1 cellular context compared by ENCODE assay signal in the genomic region with DNA sequence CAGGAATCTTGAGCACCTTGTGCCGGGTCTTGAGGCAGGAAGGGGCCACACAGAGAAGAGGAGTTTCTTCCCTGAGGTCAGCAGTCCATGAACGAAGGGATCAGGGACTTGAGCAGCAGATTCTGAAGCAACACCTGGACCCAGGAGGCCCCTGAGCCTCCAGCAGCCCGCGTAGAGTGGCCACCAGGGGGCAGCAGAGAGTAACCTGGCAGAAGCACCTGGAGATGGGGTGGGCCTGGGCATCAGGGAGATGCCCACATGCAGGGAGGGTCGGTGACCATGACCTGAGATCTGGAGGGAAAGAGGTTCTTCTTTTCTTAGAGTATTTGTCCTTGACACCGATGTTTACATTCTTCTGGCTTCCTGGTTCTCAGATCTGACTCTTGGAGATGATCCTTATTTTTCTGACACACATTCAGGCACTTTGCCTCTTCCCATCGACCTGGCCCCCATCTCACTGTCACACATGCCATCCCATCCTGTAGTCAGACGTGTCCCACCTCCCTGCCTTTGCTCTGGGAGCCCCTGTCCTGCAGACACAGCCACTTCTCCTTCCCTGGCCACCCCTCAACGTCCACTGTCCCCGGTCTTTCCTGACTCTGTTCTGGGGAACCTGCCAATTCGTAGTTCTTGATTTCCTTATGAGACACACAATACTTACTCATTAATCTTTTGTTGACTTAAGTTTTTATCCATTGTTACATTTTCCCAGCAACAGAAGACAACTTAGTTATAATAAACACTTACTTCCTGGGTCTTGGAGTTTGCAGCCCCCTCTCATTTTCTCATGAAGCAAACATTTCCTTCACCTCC.
TF ChIP-seq lines count a peak whose summit lies in the region.

No MANE protein-coding gene starts in this region.

TF ChIP-seq in HepG2, 621 proteins besides CTCF, POLR2A, EP300 and RAD21 (continued from another document):
- TF ChIP-seq ZNF235 (CRISPR knock-in tag; IDR thresholded peaks at IDR 0.05; ENCODE audit: borderline replicate concordance) (no peak), XRCC5 (optimal IDR thresholded peaks at IDR 0.05; ENCODE audit: low read length) (peak; percentile 31), HNRNPL (IDR thresholded peaks at IDR 0.05; ENCODE audit: low read depth, low read length) (0 out of 2 replicates have a peak, but pooled peaks have one; percentile 37)
